Comparison of ENCODE assay signal across 14 cellular contexts in the genomic region with DNA sequence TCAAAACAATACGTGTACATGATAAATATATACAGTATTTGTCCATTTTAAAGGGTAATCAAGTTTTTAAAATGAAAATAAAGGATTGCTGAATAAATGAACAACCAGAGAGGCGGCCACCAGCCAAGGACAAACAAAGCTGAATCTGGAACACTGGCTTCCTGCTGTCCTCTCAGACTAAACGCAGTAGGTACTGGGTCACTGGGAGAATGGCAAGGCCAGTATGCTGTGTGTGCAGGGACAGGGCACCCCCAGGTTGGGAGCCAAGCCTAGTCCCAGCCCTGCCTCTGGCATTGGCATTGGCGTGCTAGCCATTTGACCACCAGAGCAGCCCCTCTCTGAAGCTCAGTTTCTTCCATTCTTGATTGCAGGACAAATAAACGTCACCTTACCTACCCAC.
"Had no signal": no experiment of that assay in that cellular context is flagged by ENCODE, and none has a peak within 500 bp of the region (broad histone marks: within the 10 kb centered on the region; RNA-seq: fewer than 3 reads in every experiment).

No MANE protein-coding gene starts in this region.

- H3K4me2 ChIP-seq: hepatocyte had no signal

- ATAC-seq: activated CD4-positive, alpha-beta T cell treated with anti-CD3 and anti-CD28 coated beads for 36 hours; activated CD8-positive, alpha-beta T cell treated with anti-CD3 and anti-CD28 coated beads for 36 hours; activated naive CD8-positive, alpha-beta T cell treated with anti-CD3 and anti-CD28 coated beads, Interleukin-2, amount 50 U/mL, for 24 hours had no signal

- H3K27ac Mint-ChIP-seq: activated CD4-positive, alpha-beta T cell treated with anti-CD3 and anti-CD28 coated beads for 36 hours; activated CD8-positive, alpha-beta T cell treated with anti-CD3 and anti-CD28 coated beads for 36 hours; activated naive CD8-positive, alpha-beta T cell treated with anti-CD3 and anti-CD28 coated beads, Interleukin-2, amount 50 U/mL, for 24 hours had no signal

- H3K27ac ChIP-seq: epithelial cell of prostate, hepatocyte, neutrophil had no signal

- H2AFZ ChIP-seq: hepatocyte had no signal

- H3K4me3 ChIP-seq: hepatocyte had no signal

- H3K36me3 ChIP-seq: neutrophil had no signal

- H3K27me3 ChIP-seq: hepatocyte, neutrophil had no signal

- DNase-seq: activated CD4-positive, alpha-beta T cell treated with anti-CD3 and anti-CD28 coated beads for 36 hours; activated CD8-positive, alpha-beta memory T cell treated with anti-CD3 and anti-CD28 coated beads, Interleukin-2, amount 50 U/mL, for 48 hours; activated CD8-positive, alpha-beta T cell treated with anti-CD3 and anti-CD28 coated beads for 36 hours; activated naive CD4-positive, alpha-beta T cell treated with Interleukin-2 at 50 U/mL for 16 hours; activated naive CD8-positive, alpha-beta T cell treated with anti-CD3 and anti-CD28 coated beads, Interleukin-2, amount 50 U/mL, for 24 hours; central memory CD4-positive, alpha-beta T cell; cortex of kidney; effector CD8-positive, alpha-beta T cell; stimulated activated CD4-positive, alpha-beta T cell treated with anti-CD3 and anti-CD28 coated beads, Interleukin-2, amount 100 ng/mL, for 48 hours; stimulated activated naive CD4-positive, alpha-beta T cell treated with Interleukin-2 at 50 U/mL for 16 hours; T-helper 9 cell had no signal

- H3K4me3 Mint-ChIP-seq: activated CD4-positive, alpha-beta T cell treated with anti-CD3 and anti-CD28 coated beads for 36 hours; activated CD8-positive, alpha-beta T cell treated with anti-CD3 and anti-CD28 coated beads for 36 hours; activated naive CD8-positive, alpha-beta T cell treated with anti-CD3 and anti-CD28 coated beads, Interleukin-2, amount 50 U/mL, for 24 hours had no signal

- H3K9me3 ChIP-seq: neutrophil had no signal

- H3K9me3 Mint-ChIP-seq: activated CD8-positive, alpha-beta T cell treated with anti-CD3 and anti-CD28 coated beads for 36 hours; activated naive CD8-positive, alpha-beta T cell treated with anti-CD3 and anti-CD28 coated beads, Interleukin-2, amount 50 U/mL, for 24 hours had no signal

- H3K27me3 Mint-ChIP-seq: activated CD4-positive, alpha-beta T cell treated with anti-CD3 and anti-CD28 coated beads for 36 hours had no signal
